9 cellular contexts compared by ENCODE assay signal in genomic region chr17:63930951-63931575, GRCh38. TPM values are rescaled to one million over a fixed set of nuclear protein-coding genes. Genes with fewer than 3 reads are reported as not detected.
DNase-seq lines count a peak whose midpoint lies in the region; ATAC-seq, FAIRE-seq and TF ChIP-seq lines count a peak whose summit lies in the region.
"Had no signal": no experiment of that assay in that cellular context is flagged by ENCODE, and none has a peak within 500 bp of the region (broad histone marks: within the 10 kb centered on the region; RNA-seq: fewer than 3 reads in every experiment).

No MANE protein-coding gene starts in this region.

- no peaks in the 10 kb centered on the region for H3K79me2 ChIP-seq in HepG2 (ENCODE audit: insufficient read depth, low read length)

- no peak overlapping the region for H3K9ac ChIP-seq in HepG2 (ENCODE audit: insufficient read depth, low read depth, low read length)

- H3K4me3 Mint-ChIP-seq in stimulated activated naive B cell treated with anti-CD40 and anti-IgM and Interleukin-4, amounts not matched to agents 10 μg/mL and 1 μg/mL and 100 μg/mL, for 72 hours, result peak overlapping the region; percentile 99

- no peak overlapping the region for H3K27ac ChIP-seq in HepG2 (ENCODE audit: extremely low read length, insufficient read depth, low read length)

- peak; percentile 84 for DNase-seq in GM19238 (ENCODE audit: insufficient read length, low spot score)
- DNase-seq in NOMO-1 treated with dmso at 0.1 percent for 144 hours (lab: John Stamatoyannopoulos, UW; ENCODE audit: unreplicated experiment), result peak; percentile 38
- DNase-seq in activated T-helper 9 cell treated with anti-CD3 and anti-CD28 coated beads, Interleukin-2, amount 50 U/mL, for 16 hours (ENCODE audit: low read depth), result peak; percentile 43
- DNase-seq in HepG2 (ENCODE audit: low spot score), result no peak
- peak; percentile 63 for DNase-seq in stimulated activated naive B cell treated with anti-CD40 and anti-IgM and Interleukin-4, amounts not matched to agents 10 μg/mL and 1 μg/mL and 100 μg/mL, for 72 hours
- no peak for DNase-seq in H4 (ENCODE audit: low spot score)
- DNase-seq in occipital lobe (lab: John Stamatoyannopoulos, UW), result no peak

- H3K9me3 ChIP-seq in HepG2 (ENCODE audit: low read length), result no peaks in the 10 kb centered on the region

- no TSS peak for BruUV-seq in HepG2 (replicated peaks; lab: Mats Ljungman, UMichigan)

- no peak for FAIRE-seq in HepG2 (lab: Jason Lieb, UNC)

- peaks cover 0 to 2% of the 10 kb centered on the region in 2 donors for H3K9me3 Mint-ChIP-seq in stimulated activated naive B cell treated with anti-CD40 and anti-IgM and Interleukin-4, amounts not matched to agents 10 μg/mL and 1 μg/mL and 100 μg/mL, for 72 hours

- TF ChIP-seq POLR2A in HepG2 (IDR thresholded peaks at IDR 0.05; ENCODE audit: insufficient read depth in 1 of 2, low read depth in 2 of 2, low read length in 2 of 2), result no peak

- peaks cover 42 to 43% of the 10 kb centered on the region in 2 donors for H3K36me3 Mint-ChIP-seq in stimulated activated naive B cell treated with anti-CD40 and anti-IgM and Interleukin-4, amounts not matched to agents 10 μg/mL and 1 μg/mL and 100 μg/mL, for 72 hours

- H3K27ac Mint-ChIP-seq in stimulated activated naive B cell treated with anti-CD40 and anti-IgM and Interleukin-4, amounts not matched to agents 10 μg/mL and 1 μg/mL and 100 μg/mL, for 72 hours, result peak overlapping the region; percentile 94

- ATAC-seq in HepG2 (peak; percentile 13; the same call in 2 of the 3 replicates), GM21360 (IDR thresholded peaks at IDR 0.05; ENCODE audit: unreplicated experiment) (no peak)
- peak; percentile 55 to 58 for ATAC-seq in stimulated activated naive B cell treated with anti-CD40 and anti-IgM and Interleukin-4, amounts not matched to agents 10 μg/mL and 1 μg/mL and 100 μg/mL, for 72 hours (replicated peaks)

- no peaks in the 10 kb centered on the region for H3K27me3 Mint-ChIP-seq in stimulated activated naive B cell treated with anti-CD40 and anti-IgM and Interleukin-4, amounts not matched to agents 10 μg/mL and 1 μg/mL and 100 μg/mL, for 72 hours

- peaks cover 57 to 86% of the 10 kb centered on the region in 2 donors for H3K4me1 Mint-ChIP-seq in stimulated activated naive B cell treated with anti-CD40 and anti-IgM and Interleukin-4, amounts not matched to agents 10 μg/mL and 1 μg/mL and 100 μg/mL, for 72 hours

- H3K4me1 ChIP-seq in HepG2 (ENCODE audit: insufficient read depth, low read length), result peaks cover 21% of the 10 kb centered on the region

- CTCF ChIA-PET in HepG2 (lab: Yijun Ruan, JAX; ENCODE audit: low intra/inter-chr PET ratio, low total read pairs), result no interaction called here

- no peak overlapping the region; a peak in 1 of 6 replicates for H3K4me3 ChIP-seq in HepG2 (replicated peaks in 1 of 3; ENCODE audit: insufficient read depth in 1 of 3, low read depth in 2 of 3, low read length in 3 of 3)

- POLR2A ChIA-PET in HepG2 (lab: Yijun Ruan, JAX), result no interaction called here

- H3K4me2 ChIP-seq in HepG2 (ENCODE audit: low read depth, low read length), result peak overlapping the region; percentile 41

- H3K36me3 ChIP-seq in HepG2 (replicated peaks in 1 of 2; ENCODE audit: control insufficient read depth in 1 of 2, insufficient read depth in 2 of 2, low read length in 2 of 2), result no peaks in the 10 kb centered on the region

- no peaks in the 10 kb centered on the region; the same call in 1 of the 2 replicates for H4K20me1 ChIP-seq in HepG2 (ENCODE audit: insufficient read depth, low read length)

- 27% methylated on average over 10 of the region's 16 CpGs for WGBS in HepG2 (ENCODE audit: low lambda C conversion rate)

- no peak for TF ChIP-seq RAD21 in HepG2 (CRISPR knock-in tag; IDR thresholded peaks at IDR 0.05)

- H3K27me3 ChIP-seq in HepG2 (ENCODE audit: control insufficient read depth in 1 of 2, insufficient read depth in 2 of 2, low read length in 2 of 2), result peaks cover 19 to 78% of the 10 kb centered on the region in 2 experiments

- in situ Hi-C loops in HepG2 (cut with HindIII; ENCODE audit: extremely low pct_ligation_motif_present, low pct_unique_long_range_greater_than_20kb), result no loop called here

- intact Hi-C loops in HepG2 (cut with micrococcal nuclease; ENCODE audit: unreplicated experiment), result no loop called here

- TF ChIP-seq EP300 in HepG2 (IDR thresholded peaks at IDR 0.05; ENCODE audit: low read depth in 2 of 2, low read length in 2 of 2), result no peak
- no peak for TF ChIP-seq EP300 in HepG2 (CRISPR knock-in tag; IDR thresholded peaks at IDR 0.05; ENCODE audit: borderline replicate concordance)

- H2AFZ ChIP-seq in HepG2 (ENCODE audit: low read length), result no peak overlapping the region

- TF ChIP-seq CTCF in HepG2 (CRISPR knock-in tag; IDR thresholded peaks at IDR 0.05), result no peak

RNA-seq across cellular contexts. Expression of gene CD79B, which starts 1.1 kb away (rescaled TPM):
- total RNA-seq in HepG2 (2016; rRNA removed; fragmentation: Illumina TruSeq; extraction: Trizol) (not detected in 2 replicates), occipital lobe (not detected)
- total RNA-seq in HepG2 (2016; cell fraction: cytosol; rRNA removed; fragmentation: Illumina TruSeq; extraction: Trizol; ENCODE audit: low read depth), result not detected in 2 replicates
- total RNA-seq in HepG2 (2016; cell fraction: insoluble cytoplasmic fraction; rRNA removed; fragmentation: Illumina TruSeq; extraction: Trizol), result 0.54 TPM in 1 of 2 replicates, not detected in the other
- total RNA-seq in HepG2 (2016; cell fraction: membrane; rRNA removed; fragmentation: Illumina TruSeq; extraction: Trizol), result not detected in 2 replicates
- total RNA-seq in HepG2 (2016; cell fraction: nucleus; rRNA removed; fragmentation: Illumina TruSeq; extraction: Trizol), result not detected in 2 replicates
- 0.21 TPM in 1 of 2 replicates, not detected in the other for polyA plus RNA-seq in HepG2 (2011; rRNA removed)
- 0.19 and 0.55 TPM in 2 replicates for polyA plus RNA-seq in HepG2 (2011; cell fraction: cytosol; rRNA removed)
- polyA plus RNA-seq in HepG2 (2011; cell fraction: nucleus; rRNA removed), result not detected in 2 replicates
- 0.20 TPM in 1 of 2 replicates, not detected in the other for polyA plus RNA-seq in HepG2 (2012)
- polyA plus RNA-seq in HepG2 (2016; cell fraction: cytosol; fragmentation: Illumina TruSeq; extraction: Trizol; ENCODE audit: low read depth), result not detected in 2 replicates
- not detected in 2 replicates for polyA plus RNA-seq in HepG2 (2016; cell fraction: insoluble cytoplasmic fraction; fragmentation: Illumina TruSeq; extraction: Trizol; ENCODE audit: low read depth)
- polyA plus RNA-seq in HepG2 (2016; cell fraction: membrane; fragmentation: Illumina TruSeq; extraction: Trizol; ENCODE audit: low read depth), result not detected in 2 replicates
- not detected in 2 replicates for polyA plus RNA-seq in HepG2 (2016; cell fraction: nucleus; fragmentation: Illumina TruSeq; extraction: Trizol; ENCODE audit: insufficient read depth, low read depth)
- polyA minus RNA-seq in HepG2 (2011; rRNA and poly(A)+ RNA removed; ENCODE audit: low replicate concordance), result not detected in 2 replicates
- polyA minus RNA-seq in HepG2 (2011; cell fraction: cytosol; rRNA and poly(A)+ RNA removed), result not detected in 2 replicates
- not detected in 2 replicates for polyA minus RNA-seq in HepG2 (2011; cell fraction: nucleus; rRNA and poly(A)+ RNA removed)
- 1.1 TPM in 1 of 2 replicates, not detected in the other for total RNA-seq in H4 (2014; rRNA removed; shearing (Covaris generic))

RNA-seq across cellular contexts. Expression of gene GH1, which starts 12.4 kb away (rescaled TPM):
- not detected in 2 replicates for total RNA-seq in HepG2 (2016; rRNA removed; fragmentation: Illumina TruSeq; extraction: Trizol)
- not detected in 2 replicates for total RNA-seq in HepG2 (2016; cell fraction: cytosol; rRNA removed; fragmentation: Illumina TruSeq; extraction: Trizol; ENCODE audit: low read depth)
- not detected in 2 replicates for total RNA-seq in HepG2 (2016; cell fraction: insoluble cytoplasmic fraction; rRNA removed; fragmentation: Illumina TruSeq; extraction: Trizol)
- total RNA-seq in HepG2 (2016; cell fraction: membrane; rRNA removed; fragmentation: Illumina TruSeq; extraction: Trizol), result not detected in 2 replicates
- not detected in 2 replicates for total RNA-seq in HepG2 (2016; cell fraction: nucleus; rRNA removed; fragmentation: Illumina TruSeq; extraction: Trizol)
- polyA plus RNA-seq in HepG2 (2011; rRNA removed), result not detected in 2 replicates
- polyA plus RNA-seq in HepG2 (2011; cell fraction: cytosol; rRNA removed), result not detected in 2 replicates
- not detected in 2 replicates for polyA plus RNA-seq in HepG2 (2011; cell fraction: nucleus; rRNA removed)
- not detected in 2 replicates for polyA plus RNA-seq in HepG2 (2012)
- polyA plus RNA-seq in HepG2 (2016; cell fraction: cytosol; fragmentation: Illumina TruSeq; extraction: Trizol; ENCODE audit: low read depth), result not detected in 2 replicates
- not detected in 2 replicates for polyA plus RNA-seq in HepG2 (2016; cell fraction: insoluble cytoplasmic fraction; fragmentation: Illumina TruSeq; extraction: Trizol; ENCODE audit: low read depth)
- polyA plus RNA-seq in HepG2 (2016; cell fraction: membrane; fragmentation: Illumina TruSeq; extraction: Trizol; ENCODE audit: low read depth), result not detected in 2 replicates
- not detected in 2 replicates for polyA plus RNA-seq in HepG2 (2016; cell fraction: nucleus; fragmentation: Illumina TruSeq; extraction: Trizol; ENCODE audit: insufficient read depth, low read depth)
- not detected in 2 replicates for polyA minus RNA-seq in HepG2 (2011; rRNA and poly(A)+ RNA removed; ENCODE audit: low replicate concordance)
- not detected in 2 replicates for polyA minus RNA-seq in HepG2 (2011; cell fraction: cytosol; rRNA and poly(A)+ RNA removed)
- polyA minus RNA-seq in HepG2 (2011; cell fraction: nucleus; rRNA and poly(A)+ RNA removed), result not detected in 2 replicates
- total RNA-seq in H4 (2014; rRNA removed; shearing (Covaris generic)), result not detected in 2 replicates
- total RNA-seq in occipital lobe, result not detected
- total RNA-seq: glomerular endothelial cell had no signal

RNA-seq across cellular contexts. Expression of gene CSHL1, which starts 20.0 kb away (rescaled TPM):
- total RNA-seq in HepG2 (2016; rRNA removed; fragmentation: Illumina TruSeq; extraction: Trizol) (not detected in 2 replicates), occipital lobe (not detected)
- not detected in 2 replicates for total RNA-seq in HepG2 (2016; cell fraction: cytosol; rRNA removed; fragmentation: Illumina TruSeq; extraction: Trizol; ENCODE audit: low read depth)
- not detected in 2 replicates for total RNA-seq in HepG2 (2016; cell fraction: insoluble cytoplasmic fraction; rRNA removed; fragmentation: Illumina TruSeq; extraction: Trizol)
- not detected in 2 replicates for total RNA-seq in HepG2 (2016; cell fraction: membrane; rRNA removed; fragmentation: Illumina TruSeq; extraction: Trizol)
- not detected in 2 replicates for total RNA-seq in HepG2 (2016; cell fraction: nucleus; rRNA removed; fragmentation: Illumina TruSeq; extraction: Trizol)
- polyA plus RNA-seq in HepG2 (2011; rRNA removed), result not detected in 2 replicates
- not detected in 2 replicates for polyA plus RNA-seq in HepG2 (2011; cell fraction: cytosol; rRNA removed)
- polyA plus RNA-seq in HepG2 (2011; cell fraction: nucleus; rRNA removed), result not detected in 2 replicates
- not detected in 2 replicates for polyA plus RNA-seq in HepG2 (2012)
- polyA plus RNA-seq in HepG2 (2016; cell fraction: cytosol; fragmentation: Illumina TruSeq; extraction: Trizol; ENCODE audit: low read depth), result not detected in 2 replicates
- polyA plus RNA-seq in HepG2 (2016; cell fraction: insoluble cytoplasmic fraction; fragmentation: Illumina TruSeq; extraction: Trizol; ENCODE audit: low read depth), result not detected in 2 replicates
- polyA plus RNA-seq in HepG2 (2016; cell fraction: membrane; fragmentation: Illumina TruSeq; extraction: Trizol; ENCODE audit: low read depth), result not detected in 2 replicates
- polyA plus RNA-seq in HepG2 (2016; cell fraction: nucleus; fragmentation: Illumina TruSeq; extraction: Trizol; ENCODE audit: insufficient read depth, low read depth), result not detected in 2 replicates
- not detected in 2 replicates for polyA minus RNA-seq in HepG2 (2011; rRNA and poly(A)+ RNA removed; ENCODE audit: low replicate concordance)
- not detected in 2 replicates for polyA minus RNA-seq in HepG2 (2011; cell fraction: cytosol; rRNA and poly(A)+ RNA removed)
- not detected in 2 replicates for polyA minus RNA-seq in HepG2 (2011; cell fraction: nucleus; rRNA and poly(A)+ RNA removed)
- total RNA-seq in H4 (2014; rRNA removed; shearing (Covaris generic)), result not detected in 2 replicates
- total RNA-seq: glomerular endothelial cell had no signal

RNA-seq across cellular contexts. Expression of gene CSH1, which starts 34.7 kb away (rescaled TPM):
- total RNA-seq in HepG2 (2016; rRNA removed; fragmentation: Illumina TruSeq; extraction: Trizol) (not detected in 2 replicates), occipital lobe (not detected)
- total RNA-seq in HepG2 (2016; cell fraction: cytosol; rRNA removed; fragmentation: Illumina TruSeq; extraction: Trizol; ENCODE audit: low read depth), result not detected in 2 replicates
- not detected in 2 replicates for total RNA-seq in HepG2 (2016; cell fraction: insoluble cytoplasmic fraction; rRNA removed; fragmentation: Illumina TruSeq; extraction: Trizol)
- not detected in 2 replicates for total RNA-seq in HepG2 (2016; cell fraction: membrane; rRNA removed; fragmentation: Illumina TruSeq; extraction: Trizol)
- total RNA-seq in HepG2 (2016; cell fraction: nucleus; rRNA removed; fragmentation: Illumina TruSeq; extraction: Trizol), result not detected in 2 replicates
- not detected in 2 replicates for polyA plus RNA-seq in HepG2 (2011; rRNA removed)
- polyA plus RNA-seq in HepG2 (2011; cell fraction: cytosol; rRNA removed), result not detected in 2 replicates
- polyA plus RNA-seq in HepG2 (2011; cell fraction: nucleus; rRNA removed), result not detected in 2 replicates
- not detected in 2 replicates for polyA plus RNA-seq in HepG2 (2012)
- polyA plus RNA-seq in HepG2 (2016; cell fraction: cytosol; fragmentation: Illumina TruSeq; extraction: Trizol; ENCODE audit: low read depth), result not detected in 2 replicates
- not detected in 2 replicates for polyA plus RNA-seq in HepG2 (2016; cell fraction: insoluble cytoplasmic fraction; fragmentation: Illumina TruSeq; extraction: Trizol; ENCODE audit: low read depth)
- not detected in 2 replicates for polyA plus RNA-seq in HepG2 (2016; cell fraction: membrane; fragmentation: Illumina TruSeq; extraction: Trizol; ENCODE audit: low read depth)
- polyA plus RNA-seq in HepG2 (2016; cell fraction: nucleus; fragmentation: Illumina TruSeq; extraction: Trizol; ENCODE audit: insufficient read depth, low read depth), result not detected in 2 replicates
- not detected in 2 replicates for polyA minus RNA-seq in HepG2 (2011; rRNA and poly(A)+ RNA removed; ENCODE audit: low replicate concordance)
- not detected in 2 replicates for polyA minus RNA-seq in HepG2 (2011; cell fraction: cytosol; rRNA and poly(A)+ RNA removed)
- polyA minus RNA-seq in HepG2 (2011; cell fraction: nucleus; rRNA and poly(A)+ RNA removed), result not detected in 2 replicates
- not detected in 2 replicates for total RNA-seq in H4 (2014; rRNA removed; shearing (Covaris generic))
- total RNA-seq: glomerular endothelial cell had no signal

RNA-seq across cellular contexts. Expression of gene SCN4A, which starts 41.7 kb away (rescaled TPM):
- total RNA-seq in HepG2 (2016; rRNA removed; fragmentation: Illumina TruSeq; extraction: Trizol), result 0.02 TPM in 1 of 2 replicates, not detected in the other
- not detected in 2 replicates for total RNA-seq in HepG2 (2016; cell fraction: cytosol; rRNA removed; fragmentation: Illumina TruSeq; extraction: Trizol; ENCODE audit: low read depth)
- not detected in 2 replicates for total RNA-seq in HepG2 (2016; cell fraction: insoluble cytoplasmic fraction; rRNA removed; fragmentation: Illumina TruSeq; extraction: Trizol)
- total RNA-seq in HepG2 (2016; cell fraction: membrane; rRNA removed; fragmentation: Illumina TruSeq; extraction: Trizol), result not detected in 2 replicates
- not detected in 2 replicates for total RNA-seq in HepG2 (2016; cell fraction: nucleus; rRNA removed; fragmentation: Illumina TruSeq; extraction: Trizol)
- 0.03 and 0.04 TPM in 2 replicates for polyA plus RNA-seq in HepG2 (2011; rRNA removed)
- 0.01 TPM in 2 replicates for polyA plus RNA-seq in HepG2 (2011; cell fraction: cytosol; rRNA removed)
- polyA plus RNA-seq in HepG2 (2011; cell fraction: nucleus; rRNA removed), result 0.07 and 0.13 TPM in 2 replicates
- polyA plus RNA-seq in HepG2 (2012), result 0.03 and 0.12 TPM in 2 replicates
- not detected in 2 replicates for polyA plus RNA-seq in HepG2 (2016; cell fraction: cytosol; fragmentation: Illumina TruSeq; extraction: Trizol; ENCODE audit: low read depth)
- polyA plus RNA-seq in HepG2 (2016; cell fraction: insoluble cytoplasmic fraction; fragmentation: Illumina TruSeq; extraction: Trizol; ENCODE audit: low read depth), result not detected in 2 replicates
- not detected in 2 replicates for polyA plus RNA-seq in HepG2 (2016; cell fraction: membrane; fragmentation: Illumina TruSeq; extraction: Trizol; ENCODE audit: low read depth)
- not detected in 2 replicates for polyA plus RNA-seq in HepG2 (2016; cell fraction: nucleus; fragmentation: Illumina TruSeq; extraction: Trizol; ENCODE audit: insufficient read depth, low read depth)
- polyA minus RNA-seq in HepG2 (2011; rRNA and poly(A)+ RNA removed; ENCODE audit: low replicate concordance), result 0.38 and 4.1 TPM in 2 replicates
- not detected in 2 replicates for polyA minus RNA-seq in HepG2 (2011; cell fraction: cytosol; rRNA and poly(A)+ RNA removed)
- 0.26 and 0.37 TPM in 2 replicates for polyA minus RNA-seq in HepG2 (2011; cell fraction: nucleus; rRNA and poly(A)+ RNA removed)
- 0.02 TPM in 2 replicates for total RNA-seq in H4 (2014; rRNA removed; shearing (Covaris generic))
- total RNA-seq in occipital lobe, result not detected
- total RNA-seq: glomerular endothelial cell had no signal

Comparison
In these comparisons a context has a peak if more than half of its experiments do, and no peak if none do; other contexts are left out.
1. DNase-seq: peak in GM19238 (single experiment), NOMO-1 treated with dmso at 0.1 percent for 144 hours (single experiment), activated T-helper 9 cell treated with anti-CD3 and anti-CD28 coated beads, Interleukin-2, amount 50 U/mL, for 16 hours (single experiment) and stimulated activated naive B cell treated with anti-CD40 and anti-IgM and Interleukin-4, amounts not matched to agents 10 μg/mL and 1 μg/mL and 100 μg/mL, for 72 hours (single experiment); none in HepG2 (single experiment), H4 (single experiment) and occipital lobe (single experiment).